8 cellular contexts compared by ENCODE assay signal in the genomic region with DNA sequence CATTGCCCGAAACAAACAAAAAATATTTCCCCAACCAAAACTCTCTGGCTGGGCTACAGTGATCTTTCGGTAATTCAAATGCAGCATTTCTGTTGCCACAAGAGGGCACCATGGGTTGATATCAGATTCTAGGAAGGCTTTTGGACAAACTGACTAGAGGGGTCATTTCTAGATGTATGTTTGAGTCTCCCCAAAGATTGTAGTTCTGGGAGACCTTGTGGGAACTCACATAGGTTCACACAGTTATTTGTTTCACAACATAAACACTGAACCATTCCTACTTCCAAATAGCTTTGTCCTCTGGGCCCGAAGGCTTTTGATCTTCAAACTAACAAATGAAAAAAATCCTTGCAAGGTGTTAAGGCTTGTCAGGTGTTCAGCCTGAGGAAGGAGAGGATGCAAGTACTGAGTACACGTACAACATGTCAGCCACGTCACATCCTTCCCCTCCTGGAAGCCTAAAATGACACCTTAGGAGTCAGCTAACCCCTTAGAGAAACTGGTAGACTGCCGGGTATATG. TPM values are rescaled to one million over a fixed set of nuclear protein-coding genes. Genes with fewer than 3 reads are reported as not detected.
DNase-seq lines count a peak whose midpoint lies in the region; ATAC-seq, FAIRE-seq and TF ChIP-seq lines count a peak whose summit lies in the region.

No MANE protein-coding gene starts in this region.

- TF ChIP-seq POLR2A in GM12892 (IDR thresholded peaks at IDR 0.05; ENCODE audit: low read depth, low read length), result no peak
- TF ChIP-seq POLR2A in testis (IDR thresholded peaks at IDR 0.05), result no peak

- no peak overlapping the region for H3K4me3 ChIP-seq in AG10803 (ENCODE audit: low read length)
- H3K4me3 ChIP-seq in MG63, result no peak overlapping the region
- H3K4me3 ChIP-seq in WERI-Rb-1 (ENCODE audit: low read depth, low read length), result no peak overlapping the region
- no peak overlapping the region for H3K4me3 ChIP-seq in lung
- no peak overlapping the region for H3K4me3 ChIP-seq in testis

- no peaks in the 10 kb centered on the region for H3K27me3 ChIP-seq in MG63
- peaks cover 25% of the 10 kb centered on the region for H3K27me3 ChIP-seq in WERI-Rb-1 (ENCODE audit: insufficient read depth, low read depth, severe bottlenecking)
- no peaks in the 10 kb centered on the region for H3K27me3 ChIP-seq in lung (ENCODE audit: control insufficient read depth, insufficient read depth)
- no peaks in the 10 kb centered on the region for H3K27me3 ChIP-seq in testis

- H3K27ac ChIP-seq in WERI-Rb-1 (no peak overlapping the region), lung (ENCODE audit: low read depth in 1 of 2, low read length in 1 of 2) (peak overlapping the region in 1 of 2 donors; percentile 40), testis (no peak overlapping the region)

- peak; percentile 63 for ATAC-seq in lung (ENCODE audit: insufficient read depth, low FRiP score)
- ATAC-seq in GM18870 (IDR thresholded peaks at IDR 0.05; ENCODE audit: unreplicated experiment), result no peak

- intact Hi-C loops in testis (cut with DNase I; ENCODE audit: low total_unique reads), result no loop called here

- TF ChIP-seq CTCF in AG10803 (conservative IDR thresholded peaks at IDR 0.05; ENCODE audit: low read length) (peak; percentile 78), WERI-Rb-1 (IDR thresholded peaks at IDR 0.05; ENCODE audit: low read depth, low read length) (peak; percentile 41), lung (IDR thresholded peaks at IDR 0.05; ENCODE audit: control extremely low read depth, extremely low read depth) (peak; percentile 57), testis (IDR thresholded peaks at IDR 0.05) (peak; percentile 56 to 73 (median 58))

- FAIRE-seq in GM12892 (lab: Jason Lieb, UNC), result peak; percentile 77

- DNase-seq in AG10803 (ENCODE audit: low read depth) (peak; percentile 39), GM12892 (ENCODE audit: insufficient read length) (peak; percentile 27), MG63 (peak; percentile 18), WERI-Rb-1 (peak; percentile 6), dermis microvascular lymphatic vessel endothelial cell (ENCODE audit: low read depth in 2 of 2) (peak; percentile 45 to 55), lung (ENCODE audit: low spot score) (peak; percentile 51), testis (peak; percentile 82)

- H3K4me1 ChIP-seq in lung (ENCODE audit: control insufficient read depth in 2 of 2, insufficient read depth in 2 of 2, low read length in 2 of 2), result peaks cover 0 to 7% of the 10 kb centered on the region in 2 donors
- peaks cover 5% of the 10 kb centered on the region for H3K4me1 ChIP-seq in testis

- H3K9me3 ChIP-seq in MG63 (no peaks in the 10 kb centered on the region), WERI-Rb-1 (ENCODE audit: severe bottlenecking) (no peaks in the 10 kb centered on the region), lung (ENCODE audit: control insufficient read depth in 2 of 2, insufficient read depth in 1 of 2, low read length in 1 of 2) (no peaks in the 10 kb centered on the region), testis (no peaks in the 10 kb centered on the region)

- H3K36me3 ChIP-seq in MG63 (no peaks in the 10 kb centered on the region), WERI-Rb-1 (no peaks in the 10 kb centered on the region), lung (ENCODE audit: control insufficient read depth in 2 of 2, insufficient read depth in 2 of 2, low read length in 2 of 2) (no peaks in the 10 kb centered on the region), testis (ENCODE audit: low read depth, missing control alignments) (no peaks in the 10 kb centered on the region)

- WGBS in lung, 2 donors, result 40 to 53% methylated on average over 6 of the region's 6 CpGs
- 66 to 69% methylated on average over 6 of the region's 6 CpGs for WGBS in testis, 2 donors

RNA-seq across cellular contexts. Expression of a gene that starts 37.0 kb away (rescaled TPM):
- 6.9 TPM for polyA plus RNA-seq in GM12892 (2012; ENCODE audit: missing spikeins)
- total RNA-seq in MG63 (2014; rRNA removed; shearing (Covaris generic); ENCODE audit: low replicate concordance), result 15.3 and 23.8 TPM in 2 replicates
- total RNA-seq in dermis microvascular lymphatic vessel endothelial cell (8.6 and 18.0 TPM in 2 replicates), lung (10 to 100 TPM; 13.2 to 40.0 TPM), testis (10 to 100 TPM; 18.3 to 21.9 TPM)
- polyA plus RNA-seq in lung (10 to 100 TPM; 25.5 to 67.7 TPM), testis (ENCODE audit: insufficient read depth, low read depth, low replicate concordance) (15.6 TPM)

RNA-seq across cellular contexts. Expression of a gene that starts 47.9 kb away (rescaled TPM):
- polyA plus RNA-seq in GM12892 (2012; ENCODE audit: missing spikeins), result 7.2 TPM
- total RNA-seq in MG63 (2014; rRNA removed; shearing (Covaris generic); ENCODE audit: low replicate concordance), result not detected in 2 replicates
- not detected in 2 replicates for total RNA-seq in dermis microvascular lymphatic vessel endothelial cell
- 1 to 10 TPM; 1.2 to 5.7 TPM for total RNA-seq in lung
- polyA plus RNA-seq in lung, result 10 to 100 TPM in 1 of 2 donors, under 1 TPM in 1; 0.24 to 10.3 TPM
- under 1 TPM in 1 of 2 donors, not detected in 1; 0.62 TPM for total RNA-seq in testis
- polyA plus RNA-seq in testis (ENCODE audit: insufficient read depth, low read depth, low replicate concordance), result 1.0 TPM

Comparison
In these comparisons a context has a peak if more than half of its experiments do, and no peak if none do; other contexts are left out.
1. DNase-seq: peak in every context shown above with its lines; median percentile 82 in testis; 51 in lung; 50 in dermis microvascular lymphatic vessel endothelial cell; 39 in AG10803; 27 in GM12892; 18 in MG63; 6 in WERI-Rb-1.